8 cellular contexts compared by ENCODE assay signal in the genomic region with DNA sequence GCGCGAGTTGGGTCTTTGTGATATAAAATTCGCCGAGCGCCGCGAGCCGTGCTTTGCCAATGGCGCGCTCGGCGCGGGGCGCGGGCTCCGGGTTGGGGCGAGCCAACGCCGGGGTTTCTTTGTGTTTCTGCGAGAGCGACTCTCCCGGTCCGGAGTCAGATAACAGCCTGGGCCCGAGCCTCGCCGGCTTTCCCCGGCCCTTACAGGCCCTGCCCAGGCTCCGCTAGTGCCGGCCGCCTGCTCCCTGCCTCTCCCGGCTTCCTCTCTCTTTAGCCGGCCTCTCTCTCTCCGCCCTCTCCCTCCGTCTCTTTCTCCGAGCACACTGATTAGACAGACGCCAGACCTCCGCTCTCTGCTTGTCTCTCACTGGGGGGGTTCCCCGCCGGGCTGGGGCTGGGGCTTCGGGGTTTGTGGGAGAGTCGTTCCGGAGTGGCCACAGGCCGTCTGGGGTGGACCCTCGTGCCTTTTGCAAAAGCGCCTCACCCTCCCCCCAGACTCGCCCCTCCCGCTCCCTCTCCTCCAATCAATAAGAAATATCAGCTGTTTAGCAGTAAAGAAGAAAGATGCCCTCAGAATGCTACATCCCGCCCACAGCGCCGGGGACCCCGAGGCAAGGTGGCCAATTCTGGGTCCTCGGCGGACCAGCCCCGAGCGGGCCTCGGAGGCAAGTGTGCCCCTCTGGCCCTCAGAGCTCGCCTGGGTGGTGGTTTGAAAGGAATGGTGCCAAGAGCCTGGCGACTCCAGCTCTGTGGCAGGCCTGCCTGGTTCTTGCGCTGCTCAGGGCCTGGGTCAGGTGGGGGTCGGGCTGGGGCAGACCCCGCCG. TPM values are rescaled to one million over a fixed set of nuclear protein-coding genes. Genes with fewer than 3 reads are reported as not detected.
DNase-seq lines count a peak whose midpoint lies in the region; ATAC-seq and TF ChIP-seq lines count a peak whose summit lies in the region.

No MANE protein-coding gene starts in this region.

- ATAC-seq in activated naive CD4-positive, alpha-beta T cell treated with anti-CD3 and anti-CD28 coated beads, Interleukin-2, amount 50 U/mL, for 72 hours, result no peak
- no peak for ATAC-seq in GM18861 (IDR thresholded peaks at IDR 0.05; ENCODE audit: unreplicated experiment)
- no peak for ATAC-seq in HG03108 (IDR thresholded peaks at IDR 0.05; ENCODE audit: unreplicated experiment)
- ATAC-seq in HG03354 (IDR thresholded peaks at IDR 0.05; ENCODE audit: poor library complexity, severe bottlenecking, unreplicated experiment), result no peak

- peaks cover 77% of the 10 kb centered on the region for H3K27me3 Mint-ChIP-seq in activated naive CD4-positive, alpha-beta T cell treated with anti-CD3 and anti-CD28 coated beads for 36 hours (ENCODE audit: low read depth)
- peaks cover 44% of the 10 kb centered on the region for H3K27me3 Mint-ChIP-seq in glutamatergic neuron (ENCODE audit: unreplicated experiment)
- peaks cover 11% of the 10 kb centered on the region for H3K27me3 Mint-ChIP-seq in progenitor cell of endocrine pancreas

- peaks cover 3% of the 10 kb centered on the region for H3K36me3 Mint-ChIP-seq in activated naive CD4-positive, alpha-beta T cell treated with anti-CD3 and anti-CD28 coated beads for 36 hours (ENCODE audit: low read depth)
- peaks cover 0 to 52% of the 10 kb centered on the region in 2 donors for H3K36me3 Mint-ChIP-seq in activated naive CD4-positive, alpha-beta T cell treated with anti-CD3 and anti-CD28 coated beads, Interleukin-2, amount 50 U/mL, for 72 hours
- H3K36me3 Mint-ChIP-seq in glutamatergic neuron (ENCODE audit: unreplicated experiment) (no peaks in the 10 kb centered on the region), progenitor cell of endocrine pancreas (ENCODE audit: insufficient read depth) (peaks cover 27% of the 10 kb centered on the region)

- TF ChIP-seq CTCF in WI38 (IDR thresholded peaks at IDR 0.05; ENCODE audit: low read depth, low read length) (no peak), glutamatergic neuron (IDR thresholded peaks at IDR 0.05; ENCODE audit: partially characterized antibody, unreplicated experiment) (no peak), progenitor cell of endocrine pancreas (IDR thresholded peaks at IDR 0.05; ENCODE audit: unreplicated experiment) (no peak)

- H3K9me3 Mint-ChIP-seq in activated naive CD4-positive, alpha-beta T cell treated with anti-CD3 and anti-CD28 coated beads for 36 hours, result peaks cover 3% of the 10 kb centered on the region
- H3K9me3 Mint-ChIP-seq in activated naive CD4-positive, alpha-beta T cell treated with anti-CD3 and anti-CD28 coated beads, Interleukin-2, amount 50 U/mL, for 72 hours, result peaks cover 0 to 11% of the 10 kb centered on the region in 2 donors
- peaks cover 14% of the 10 kb centered on the region for H3K9me3 Mint-ChIP-seq in glutamatergic neuron (ENCODE audit: unreplicated experiment)
- H3K9me3 Mint-ChIP-seq in progenitor cell of endocrine pancreas (ENCODE audit: low read depth), result no peaks in the 10 kb centered on the region

- H3K27ac Mint-ChIP-seq in activated naive CD4-positive, alpha-beta T cell treated with anti-CD3 and anti-CD28 coated beads for 36 hours, result no peak overlapping the region
- H3K27ac Mint-ChIP-seq in activated naive CD4-positive, alpha-beta T cell treated with anti-CD3 and anti-CD28 coated beads, Interleukin-2, amount 50 U/mL, for 72 hours, result peak overlapping the region in 1 of 2 donors; percentile 81
- H3K27ac Mint-ChIP-seq in glutamatergic neuron (ENCODE audit: unreplicated experiment) (no peak overlapping the region), progenitor cell of endocrine pancreas (peak overlapping the region; percentile 98)

- intact Hi-C loops in activated naive CD4-positive, alpha-beta T cell treated with anti-CD3 and anti-CD28 coated beads for 36 hours (cut with micrococcal nuclease), result no loop called here

- DNase-seq in activated naive CD4-positive, alpha-beta T cell treated with anti-CD3 and anti-CD28 coated beads for 36 hours, result no peak
- no peak for DNase-seq in activated naive CD4-positive, alpha-beta T cell treated with anti-CD3 and anti-CD28 coated beads, Interleukin-2, amount 50 U/mL, for 72 hours (ENCODE audit: low spot score in 2 of 2)
- DNase-seq in glutamatergic neuron (peak; percentile 65), progenitor cell of endocrine pancreas (ENCODE audit: low spot score, unreplicated experiment) (no peak)

- peak overlapping the region; percentile 39 for H3K4me3 Mint-ChIP-seq in activated naive CD4-positive, alpha-beta T cell treated with anti-CD3 and anti-CD28 coated beads for 36 hours
- H3K4me3 Mint-ChIP-seq in glutamatergic neuron (ENCODE audit: unreplicated experiment), result peak overlapping the region; percentile 81
- H3K4me3 Mint-ChIP-seq in progenitor cell of endocrine pancreas (ENCODE audit: low read depth), result peak overlapping the region; percentile 89

- CTCF ChIA-PET in activated naive CD4-positive, alpha-beta T cell treated with anti-CD3 and anti-CD28 coated beads for 36 hours (lab: Charles Lee), result no interaction called here

- peak overlapping the region; percentile 99 for H3K4me3 ChIP-seq in WI38 (ENCODE audit: low read depth, low read length)

- H3K4me1 Mint-ChIP-seq in activated naive CD4-positive, alpha-beta T cell treated with anti-CD3 and anti-CD28 coated beads for 36 hours (ENCODE audit: low read depth), result peaks cover 21% of the 10 kb centered on the region
- H3K4me1 Mint-ChIP-seq in glutamatergic neuron (ENCODE audit: low read depth, unreplicated experiment), result no peaks in the 10 kb centered on the region
- peaks cover 48% of the 10 kb centered on the region for H3K4me1 Mint-ChIP-seq in progenitor cell of endocrine pancreas (ENCODE audit: low read depth)

RNA-seq across cellular contexts. Expression of gene NR2F2, which starts 2.9 kb away (rescaled TPM):
- not detected for total RNA-seq in activated naive CD4-positive, alpha-beta T cell treated with anti-CD3 and anti-CD28 coated beads for 36 hours
- total RNA-seq in activated naive CD4-positive, alpha-beta T cell treated with anti-CD3 and anti-CD28 coated beads, Interleukin-2, amount 50 U/mL, for 72 hours, result not detected
- total RNA-seq in glutamatergic neuron (ENCODE audit: unreplicated experiment) (1.9 TPM), progenitor cell of endocrine pancreas (40.3 and 48.6 TPM in 2 replicates)

Comparison
In these comparisons a context has a peak if more than half of its experiments do, and no peak if none do; other contexts are left out.
1. H3K4me3 Mint-ChIP-seq: peak in every context shown above with its lines; median percentile 89 in progenitor cell of endocrine pancreas; 81 in glutamatergic neuron; 39 in activated naive CD4-positive, alpha-beta T cell treated with anti-CD3 and anti-CD28 coated beads for 36 hours.
2. RNA of gene NR2F2, which starts 2.9 kb away (total RNA-seq): 40.3 to 48.6 TPM in progenitor cell of endocrine pancreas; 1.9 TPM in glutamatergic neuron (single experiment), not detected in activated naive CD4-positive, alpha-beta T cell treated with anti-CD3 and anti-CD28 coated beads for 36 hours and not detected in activated naive CD4-positive, alpha-beta T cell treated with anti-CD3 and anti-CD28 coated beads, Interleukin-2, amount 50 U/mL, for 72 hours; every median in the first group is over 10 times any median in the second.